Comparison of ENCODE assay signal across 14 cellular contexts in the genomic region with DNA sequence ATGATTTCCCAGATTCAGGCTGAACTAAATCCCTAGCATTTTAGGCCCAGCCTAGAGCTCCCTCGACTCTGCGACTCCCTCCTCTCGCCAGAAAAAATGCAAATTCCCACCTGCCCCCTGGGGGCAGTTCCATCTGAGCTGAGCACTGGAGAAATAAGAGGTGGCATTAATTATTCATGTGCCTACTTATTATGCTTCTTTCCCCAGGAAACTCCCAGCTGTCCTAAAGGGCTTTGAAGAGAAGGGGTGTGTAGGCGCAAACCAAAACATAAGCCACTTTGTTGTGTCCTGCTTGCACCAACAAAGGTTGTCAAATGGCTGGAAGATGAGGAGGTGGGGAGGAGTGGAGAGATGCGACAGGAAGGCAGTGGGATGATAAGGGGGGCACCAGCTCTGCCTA. TPM values are rescaled to one million over a fixed set of nuclear protein-coding genes. Genes with fewer than 3 reads are reported as not detected.
A peak's percentile ranks its signal among the peaks of the same experiment; 100 is the strongest.
DNase-seq lines count a peak whose midpoint lies in the region; ATAC-seq, FAIRE-seq and TF ChIP-seq lines count a peak whose summit lies in the region.
"Had no signal": no experiment of that assay in that cellular context is flagged by ENCODE, and none has a peak within 500 bp of the region (broad histone marks: within the 10 kb centered on the region; RNA-seq: fewer than 3 reads in every experiment).

No MANE protein-coding gene starts in this region.

- H3K36me3 ChIP-seq in HUES64 (ENCODE audit: insufficient read depth, low read length) (no peaks in the 10 kb centered on the region), iPS-15b (ENCODE audit: control insufficient read depth, insufficient read depth, low read length) (no peaks in the 10 kb centered on the region), hepatocyte (replicated peaks; ENCODE audit: insufficient read depth, low read depth) (no peaks in the 10 kb centered on the region)

- no peak for ATAC-seq in GM19035 (IDR thresholded peaks at IDR 0.05; ENCODE audit: unreplicated experiment)
- ATAC-seq: stimulated activated effector memory CD8-positive, alpha-beta T cell treated with anti-CD3 and anti-CD28 coated beads, Interleukin-12 subunit alpha, Interleukin-12 subunit beta, amount 100 ng/mL, for 72 hours had no signal

- H3K9me2 ChIP-seq in hepatocyte (replicated peaks; ENCODE audit: insufficient read depth), result no peaks in the 10 kb centered on the region

- peaks cover 31% of the 10 kb centered on the region for H3K4me1 ChIP-seq in HUES64 (ENCODE audit: insufficient read depth, low read length)
- peaks cover 33% of the 10 kb centered on the region for H3K4me1 ChIP-seq in iPS-15b (ENCODE audit: control insufficient read depth, insufficient read depth, low read length)
- no peaks in the 10 kb centered on the region for H3K4me1 ChIP-seq in hepatocyte (ENCODE audit: insufficient read depth)

- peak overlapping the region; percentile 69; the same call in 1 of the 2 replicates for H3K27ac ChIP-seq in HUES64 (ENCODE audit: low read depth, low read length)
- no peak overlapping the region for H3K27ac ChIP-seq in hepatocyte

- H3K9me3 ChIP-seq in HUES64 (ENCODE audit: insufficient read depth, low read depth, low read length), result no peaks in the 10 kb centered on the region
- no peaks in the 10 kb centered on the region for H3K9me3 ChIP-seq in iPS-15b (ENCODE audit: control insufficient read depth, insufficient read depth, low read length)
- no peaks in the 10 kb centered on the region for H3K9me3 ChIP-seq in hepatocyte (ENCODE audit: low read depth)

- no peak for TF ChIP-seq CTCF in hepatocyte (IDR thresholded peaks at IDR 0.05; ENCODE audit: poor library complexity)

- DNase-seq in COLO829 (ENCODE audit: low spot score), result peak; percentile 51
- peak; percentile 94 to 96 for DNase-seq in NCI-H526 (lab: John Stamatoyannopoulos, UW)
- DNase-seq in hepatocyte (ENCODE audit: low spot score), result no peak
- no peak for DNase-seq in RCC 7860 (ENCODE audit: low spot score)
- DNase-seq in SHP77 (lab: John Stamatoyannopoulos, UW), result no peak
- DNase-seq: activated CD4-positive, alpha-beta T cell treated with anti-CD3 and anti-CD28 coated beads for 1 hour; amniotic stem cell; OCI-M1; stimulated activated CD4-positive, alpha-beta T cell treated with anti-CD3 and anti-CD28 coated beads, Interleukin-4, amount 100 ng/mL, for 1 hour had no signal

- H3K4me3 ChIP-seq in HUES64 (ENCODE audit: low read length), result 0 out of 2 replicates have a peak overlapping the region, but pooled peaks have one; percentile 17
- H3K4me3 ChIP-seq in iPS-15b (ENCODE audit: low read depth, low read length), result peak overlapping the region; percentile 27
- H3K4me3 ChIP-seq in hepatocyte, result no peak overlapping the region

- H3K27me3 ChIP-seq in HUES64 (ENCODE audit: insufficient read depth, low read length) (no peaks in the 10 kb centered on the region), iPS-15b (ENCODE audit: control insufficient read depth, insufficient read depth, low read length) (no peaks in the 10 kb centered on the region), hepatocyte (no peaks in the 10 kb centered on the region)

- no peaks in the 10 kb centered on the region for H4K20me1 ChIP-seq in hepatocyte (ENCODE audit: insufficient read depth, poor library complexity, severe bottlenecking)

- H3K9ac ChIP-seq in HUES64 (ENCODE audit: low read depth, low read length) (no peak overlapping the region), iPS-15b (ENCODE audit: low read depth, low read length) (no peak overlapping the region)

- no peak for FAIRE-seq in RCC 7860 (lab: Jason Lieb, UNC)
- FAIRE-seq: colon had no signal

- no peak overlapping the region for H2AFZ ChIP-seq in hepatocyte

- WGBS in HUES64, result 9% methylated on average over 5 of the region's 5 CpGs
- WGBS in hepatocyte (ENCODE audit: low lambda C conversion rate, missing lambda C conversion rate), result 65% methylated on average over 5 of the region's 5 CpGs

- H3K79me2 ChIP-seq in hepatocyte, result no peaks in the 10 kb centered on the region

- H3K4me2 ChIP-seq in hepatocyte, result no peak overlapping the region

RNA-seq across cellular contexts. Expression of gene GOLT1A, which starts 41.4 kb away (rescaled TPM):
- 2.5 TPM for polyA plus RNA-seq in HUES64 (2013, experiment 1 of 2)
- 2.0 TPM for polyA plus RNA-seq in HUES64 (2013, experiment 2 of 2)
- 13.6 and 26.6 TPM in 2 replicates for total RNA-seq in hepatocyte
- polyA plus RNA-seq in hepatocyte, result 34.7 and 36.0 TPM in 2 replicates

RNA-seq across cellular contexts. Expression of gene KISS1, which starts 58.9 kb away (rescaled TPM):
- polyA plus RNA-seq in HUES64 (2013, experiment 1 of 2), result not detected
- not detected for polyA plus RNA-seq in HUES64 (2013, experiment 2 of 2)
- 2.2 and 12.9 TPM in 2 replicates for total RNA-seq in hepatocyte
- polyA plus RNA-seq in hepatocyte, result 2.0 TPM in 2 replicates

Comparison
In these comparisons a context has a peak if more than half of its experiments do, and no peak if none do; other contexts are left out.
1. DNase-seq: peak in COLO829 (single experiment) and NCI-H526 (2 of 2); none in hepatocyte (single experiment), RCC 7860 (single experiment) and SHP77 (0 of 2).